23 cellular contexts compared by ENCODE assay signal in the genomic region with DNA sequence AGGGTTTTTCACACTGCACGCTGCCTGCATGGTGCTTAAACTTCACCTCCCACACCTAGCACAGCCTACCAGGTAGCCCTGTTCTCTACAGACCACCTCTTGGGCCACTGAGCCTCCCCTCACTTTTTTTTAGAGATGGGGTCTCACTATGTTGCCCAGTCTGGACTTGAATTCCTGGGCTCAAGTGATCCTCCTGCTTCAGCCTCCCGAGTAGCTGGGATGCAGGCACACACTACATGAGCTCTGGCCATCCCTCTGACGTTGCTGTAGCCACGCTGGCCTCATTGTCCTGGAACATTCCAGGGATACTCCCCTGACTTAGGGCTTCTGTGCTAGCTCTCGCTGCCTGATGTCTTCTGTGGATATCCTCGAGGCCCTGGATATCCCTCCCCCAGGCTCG. TPM values are rescaled to one million over a fixed set of nuclear protein-coding genes. Genes with fewer than 3 reads are reported as not detected.
DNase-seq lines count a peak whose midpoint lies in the region; ATAC-seq and TF ChIP-seq lines count a peak whose summit lies in the region.
"Had no signal": no experiment of that assay in that cellular context is flagged by ENCODE, and none has a peak within 500 bp of the region (broad histone marks: within the 10 kb centered on the region; RNA-seq: fewer than 3 reads in every experiment).

No MANE protein-coding gene starts in this region.

- peaks cover 0 to 7% of the 10 kb centered on the region in 2 experiments; a peak in 1 of 3 replicates for H3K36me3 ChIP-seq in HEK293 (ENCODE audit: control insufficient read depth in 2 of 2, insufficient read depth in 1 of 2, low read length in 2 of 2)
- H3K36me3 ChIP-seq: BE2C, BLaER1 had no signal

- H3K4me1 ChIP-seq in HEK293 (ENCODE audit: control insufficient read depth, insufficient read depth, low read length): no peaks in the 10 kb centered on the region

- H3K9me3 Mint-ChIP-seq in WTC11 (no peaks in the 10 kb centered on the region), progenitor cell of endocrine pancreas (ENCODE audit: low read depth) (no peaks in the 10 kb centered on the region)
- no peaks in the 10 kb centered on the region for H3K9me3 Mint-ChIP-seq in activated CD4-positive, alpha-beta memory T cell treated with anti-CD3 and anti-CD28 coated beads, Interleukin-2, amount 10 ng/mL, durations not matched to agents 7 days and 5 days
- H3K9me3 Mint-ChIP-seq: CD14-positive monocyte; CD4-positive, alpha-beta memory T cell; CD4-positive, CD25-positive, alpha-beta regulatory T cell; CD8-positive, alpha-beta memory T cell had no signal

- DNase-seq in WTC11 (ENCODE audit: low spot score) (no peak), progenitor cell of endocrine pancreas (ENCODE audit: low spot score, unreplicated experiment) (no peak)
- DNase-seq in activated CD4-positive, alpha-beta memory T cell treated with anti-CD3 and anti-CD28 coated beads, Interleukin-2, amount 10 ng/mL, durations not matched to agents 7 days and 5 days: no peak
- DNase-seq: 8988T; ACHN; BE2C; C1 segment of cervical spinal cord; CD4-positive, CD25-positive, alpha-beta regulatory T cell; CD8-positive, alpha-beta memory T cell; COR-L47; DMS 273 treated with DMSO at 0.1 percent for 48 hours; DMS153; DMS53; DMS79; DND-41; EL; GDM1 had no signal

- H3K27ac ChIP-seq in HEK293 (ENCODE audit: extremely low read depth, low read depth, low read length): no peak overlapping the region
- H3K27ac ChIP-seq: BLaER1 had no signal

- ATAC-seq in WTC11 (no peak), GM21447 (IDR thresholded peaks at IDR 0.05; ENCODE audit: unreplicated experiment) (no peak)
- ATAC-seq: GM12878 had no signal

- H3K27ac Mint-ChIP-seq in WTC11 (no peak overlapping the region), progenitor cell of endocrine pancreas (peak overlapping the region; percentile 73)
- H3K27ac Mint-ChIP-seq in activated CD4-positive, alpha-beta memory T cell treated with anti-CD3 and anti-CD28 coated beads, Interleukin-2, amount 10 ng/mL, durations not matched to agents 7 days and 5 days: no peak overlapping the region
- H3K27ac Mint-ChIP-seq: CD14-positive monocyte; CD4-positive, alpha-beta memory T cell; CD4-positive, CD25-positive, alpha-beta regulatory T cell; CD8-positive, alpha-beta memory T cell had no signal

- H3K36me3 Mint-ChIP-seq in WTC11 (no peaks in the 10 kb centered on the region), progenitor cell of endocrine pancreas (ENCODE audit: insufficient read depth) (no peaks in the 10 kb centered on the region)
- H3K36me3 Mint-ChIP-seq in activated CD4-positive, alpha-beta memory T cell treated with anti-CD3 and anti-CD28 coated beads, Interleukin-2, amount 10 ng/mL, durations not matched to agents 7 days and 5 days (ENCODE audit: low read depth): no peaks in the 10 kb centered on the region
- H3K36me3 Mint-ChIP-seq: CD14-positive monocyte; CD4-positive, alpha-beta memory T cell; CD4-positive, CD25-positive, alpha-beta regulatory T cell; CD8-positive, alpha-beta memory T cell had no signal

- TF ChIP-seq CTCF in HEK293 (tag by site-specific recombination; IDR thresholded peaks at IDR 0.05) (no peak), WTC11 (IDR thresholded peaks at IDR 0.05) (no peak), progenitor cell of endocrine pancreas (IDR thresholded peaks at IDR 0.05; ENCODE audit: unreplicated experiment) (no peak)

- H3K4me3 ChIP-seq in HEK293 (ENCODE audit: low read depth, low read length): no peak overlapping the region
- H3K4me3 ChIP-seq: BLaER1, GM12878 had no signal

- POLR2A ChIA-PET in HEK293 (lab: Yijun Ruan, JAX): interaction anchor here (1.2 kb wide), 1 partner anchor 105 kb away, joined by 3 read pairs; a partner anchor contains a TSS
- POLR2A ChIA-PET in WTC11 (lab: Charles Lee): no interaction called here
- POLR2A ChIA-PET in activated CD4-positive, alpha-beta memory T cell treated with anti-CD3 and anti-CD28 coated beads, Interleukin-2, amount 10 ng/mL, durations not matched to agents 7 days and 5 days (lab: Charles Lee): no interaction called here

- H3K27me3 Mint-ChIP-seq in WTC11 (ENCODE audit: low read depth): no peaks in the 10 kb centered on the region
- H3K27me3 Mint-ChIP-seq in progenitor cell of endocrine pancreas: no peaks in the 10 kb centered on the region
- peaks cover 2% of the 10 kb centered on the region for H3K27me3 Mint-ChIP-seq in activated CD4-positive, alpha-beta memory T cell treated with anti-CD3 and anti-CD28 coated beads, Interleukin-2, amount 10 ng/mL, durations not matched to agents 7 days and 5 days
- H3K27me3 Mint-ChIP-seq: CD8-positive, alpha-beta memory T cell had no signal

- H3K4me3 Mint-ChIP-seq in WTC11 (no peak overlapping the region), progenitor cell of endocrine pancreas (ENCODE audit: low read depth) (no peak overlapping the region)
- H3K4me3 Mint-ChIP-seq in activated CD4-positive, alpha-beta memory T cell treated with anti-CD3 and anti-CD28 coated beads, Interleukin-2, amount 10 ng/mL, durations not matched to agents 7 days and 5 days: no peak overlapping the region
- H3K4me3 Mint-ChIP-seq: CD14-positive monocyte; CD4-positive, alpha-beta memory T cell; CD4-positive, CD25-positive, alpha-beta regulatory T cell; CD8-positive, alpha-beta memory T cell had no signal

- H3K4me1 Mint-ChIP-seq in WTC11: peaks cover 3% of the 10 kb centered on the region; the same call in 1 of the 2 replicates
- H3K4me1 Mint-ChIP-seq in progenitor cell of endocrine pancreas (ENCODE audit: low read depth): peaks cover 4% of the 10 kb centered on the region
- H3K4me1 Mint-ChIP-seq in activated CD4-positive, alpha-beta memory T cell treated with anti-CD3 and anti-CD28 coated beads, Interleukin-2, amount 10 ng/mL, durations not matched to agents 7 days and 5 days: no peaks in the 10 kb centered on the region
- H3K4me1 Mint-ChIP-seq: CD14-positive monocyte; CD4-positive, alpha-beta memory T cell; CD4-positive, CD25-positive, alpha-beta regulatory T cell; CD8-positive, alpha-beta memory T cell had no signal

- H3K9me3 ChIP-seq in HEK293 (ENCODE audit: control insufficient read depth, insufficient read depth, low read depth, low read length): no peaks in the 10 kb centered on the region
- H3K9me3 ChIP-seq: BE2C, BLaER1 had no signal

- CTCF ChIA-PET in HEK293 (lab: Yijun Ruan, JAX) (interaction anchor here (0.5 to 0.8 kb wide), 3 partner anchors 9 to 270 kb away, joined by 3 read pairs; no protein-coding TSS in a partner anchor), WTC11 (lab: Charles Lee) (interaction anchor here (0.7 to 1.5 kb wide), 2 partner anchors 10 kb away, joined by 3 to 4 read pairs; no protein-coding TSS in a partner anchor)
- CTCF ChIA-PET in activated CD4-positive, alpha-beta memory T cell treated with anti-CD3 and anti-CD28 coated beads, Interleukin-2, amount 10 ng/mL, durations not matched to agents 7 days and 5 days (lab: Charles Lee): no interaction called here

TF ChIP-seq in HEK293, 187 proteins besides CTCF, POLR2A, EP300 and RAD21:
- no peak for TF ChIP-seq KLF9 (tag by site-specific recombination; IDR thresholded peaks at IDR 0.05; ENCODE audit: low read depth)
- TF ChIP-seq, protein P1, sequence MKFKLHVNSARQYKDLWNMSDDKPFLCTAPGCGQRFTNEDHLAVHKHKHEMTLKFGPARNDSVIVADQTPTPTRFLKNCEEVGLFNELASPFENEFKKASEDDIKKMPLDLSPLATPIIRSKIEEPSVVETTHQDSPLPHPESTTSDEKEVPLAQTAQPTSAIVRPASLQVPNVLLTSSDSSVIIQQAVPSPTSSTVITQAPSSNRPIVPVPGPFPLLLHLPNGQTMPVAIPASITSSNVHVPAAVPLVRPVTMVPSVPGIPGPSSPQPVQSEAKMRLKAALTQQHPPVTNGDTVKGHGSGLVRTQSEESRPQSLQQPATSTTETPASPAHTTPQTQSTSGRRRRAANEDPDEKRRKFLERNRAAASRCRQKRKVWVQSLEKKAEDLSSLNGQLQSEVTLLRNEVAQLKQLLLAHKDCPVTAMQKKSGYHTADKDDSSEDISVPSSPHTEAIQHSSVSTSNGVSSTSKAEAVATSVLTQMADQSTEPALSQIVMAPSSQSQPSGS (tag by site-specific recombination; IDR thresholded peaks at IDR 0.05; ENCODE audit: low read depth): no peak
- peak; percentile 89 for TF ChIP-seq ZNF121 (tag by site-specific recombination; IDR thresholded peaks at IDR 0.05)
- no peak for TF ChIP-seq OVOL3 (tag by site-specific recombination; IDR thresholded peaks at IDR 0.05)

TF ChIP-seq in WTC11, 78 proteins besides CTCF, POLR2A, EP300 and RAD21 (continues in another document):
- no peak for TF ChIP-seq OVOL2 (CRISPR knock-in tag; IDR thresholded peaks at IDR 0.05; ENCODE audit: borderline replicate concordance)

RNA-seq across cellular contexts. Expression of a gene that starts 7.2 kb away (rescaled TPM):
- 22.5 to 38.7 TPM (median 29.5 TPM) in 3 replicates for total RNA-seq in WTC11 (2021)
- 55.6 and 56.2 TPM in 2 replicates for total RNA-seq in progenitor cell of endocrine pancreas
- 1 to 10 TPM in 1 of 2 experiments, under 1 TPM in 1; 0.68 to 1.2 TPM for total RNA-seq in activated CD4-positive, alpha-beta memory T cell treated with anti-CD3 and anti-CD28 coated beads, Interleukin-2, amount 10 ng/mL, durations not matched to agents 7 days and 5 days

RNA-seq across cellular contexts. Expression of a gene that starts 26.3 kb away (rescaled TPM):
- total RNA-seq in WTC11 (2021) (13.4 to 16.6 TPM (median 14.2 TPM) in 3 replicates), progenitor cell of endocrine pancreas (4.7 and 5.2 TPM in 2 replicates)
- total RNA-seq in activated CD4-positive, alpha-beta memory T cell treated with anti-CD3 and anti-CD28 coated beads, Interleukin-2, amount 10 ng/mL, durations not matched to agents 7 days and 5 days: 1 to 10 TPM; 1.2 to 2.0 TPM

RNA-seq across cellular contexts. Expression of a gene that starts 30.4 kb away (rescaled TPM):
- total RNA-seq in WTC11 (2021) (12.0 to 16.4 TPM (median 15.9 TPM) in 3 replicates), progenitor cell of endocrine pancreas (16.0 and 17.8 TPM in 2 replicates)
- 1 to 10 TPM; 2.1 to 2.4 TPM for total RNA-seq in activated CD4-positive, alpha-beta memory T cell treated with anti-CD3 and anti-CD28 coated beads, Interleukin-2, amount 10 ng/mL, durations not matched to agents 7 days and 5 days

RNA-seq across cellular contexts. Expression of a gene that starts 34.8 kb away (rescaled TPM):
- total RNA-seq in WTC11 (2021): 33.0 to 38.6 TPM (median 36.3 TPM) in 3 replicates
- 30.3 and 30.9 TPM in 2 replicates for total RNA-seq in progenitor cell of endocrine pancreas
- 10 to 100 TPM; 19.7 to 21.7 TPM for total RNA-seq in activated CD4-positive, alpha-beta memory T cell treated with anti-CD3 and anti-CD28 coated beads, Interleukin-2, amount 10 ng/mL, durations not matched to agents 7 days and 5 days

Comparison
In these comparisons a context has a peak if more than half of its experiments do, and no peak if none do; other contexts are left out.
1. RNA of a gene that starts 7.2 kb away (total RNA-seq): 55.6 to 56.2 TPM in progenitor cell of endocrine pancreas and 22.5 to 38.7 TPM in WTC11; 0.68 to 1.2 TPM in activated CD4-positive, alpha-beta memory T cell treated with anti-CD3 and anti-CD28 coated beads, Interleukin-2, amount 10 ng/mL, durations not matched to agents 7 days and 5 days; every median in the first group is over 10 times any median in the second.